8 cellular contexts compared by ENCODE assay signal in genomic region chr7:87219545-87220025, GRCh38. TPM values are rescaled to one million over a fixed set of nuclear protein-coding genes. Genes with fewer than 3 reads are reported as not detected.
A peak's percentile ranks its signal among the peaks of the same experiment; 100 is the strongest.
DNase-seq lines count a peak whose midpoint lies in the region; ATAC-seq and TF ChIP-seq lines count a peak whose summit lies in the region.

TMEM243 (minus strand) TSS chr7:87219732; CDS start chr7:87219503, 229 bp downstream.

- H3K4me3 ChIP-seq in SJSA1 (peak within 1 kb of the TSS; percentile 72), osteoblast (ENCODE audit: insufficient read depth, low read length) (peak within 1 kb of the TSS; percentile 97), thoracic aorta (peak within 1 kb of the TSS; percentile 93)

- ATAC-seq in GM21367 (IDR thresholded peaks at IDR 0.05; ENCODE audit: unreplicated experiment) (peak; percentile 44), thoracic aorta (ENCODE audit: insufficient number of reproducible peaks, low FRiP score, low read depth) (peak; percentile 37)

- H3K4me1 ChIP-seq in SJSA1 (replicated peaks) (peaks cover 36% of the 10 kb centered on the region), osteoblast (ENCODE audit: insufficient read depth, low read length) (peaks cover 19% of the 10 kb centered on the region), thoracic aorta (ENCODE audit: control insufficient read depth in 1 of 2, low read depth in 2 of 2) (peaks cover 14 to 24% of the 10 kb centered on the region in 2 donors)

- H3K27ac ChIP-seq in SJSA1 (peak within 1 kb of the TSS; percentile 55), osteoblast (ENCODE audit: low read depth, low read length) (peak within 1 kb of the TSS; percentile 80), thoracic aorta (peak within 1 kb of the TSS; percentile 79 to 89)

- TF ChIP-seq CTCF in osteoblast (IDR thresholded peaks at IDR 0.05; ENCODE audit: extremely low read depth, low read depth, low read length), result no peak
- TF ChIP-seq CTCF in thoracic aorta (IDR thresholded peaks at IDR 0.05), result peak; percentile 26

- peak within 1 kb of the TSS; percentile 98 for H2AFZ ChIP-seq in osteoblast (ENCODE audit: low read length)

- H3K36me3 ChIP-seq in SJSA1 (peaks cover 28% of the 10 kb centered on the region), osteoblast (ENCODE audit: insufficient read depth, low read length) (no peaks in the 10 kb centered on the region), thoracic aorta (no peaks in the 10 kb centered on the region)

- H3K4me2 ChIP-seq in osteoblast (ENCODE audit: insufficient read depth, low read length), result peak within 1 kb of the TSS; percentile 97

- H3K9me3 ChIP-seq in SJSA1 (replicated peaks), result no peaks in the 10 kb centered on the region
- no peaks in the 10 kb centered on the region for H3K9me3 ChIP-seq in osteoblast (ENCODE audit: low read depth, low read length)
- H3K9me3 ChIP-seq in thoracic aorta, result no peaks in the 10 kb centered on the region

- DNase-seq in DMS 273 treated with DMSO at 0.1 percent for 48 hours (lab: John Stamatoyannopoulos, UW) (peak; percentile 34), HT1080 (ENCODE audit: low read depth) (peak; percentile 71), SJSA1 (ENCODE audit: low read depth in 1 of 2, low spot score in 2 of 2) (peak in 1 of 2 experiments; percentile 77), germinal center (ENCODE audit: low spot score) (peak; percentile 89), osteoblast (ENCODE audit: insufficient read length, low spot score, missing footprints) (peak; percentile 90), thoracic aorta (ENCODE audit: low spot score) (peak; percentile 13)
- peak; percentile 85 for DNase-seq in activated naive CD4-positive, alpha-beta T cell treated with Interleukin-2 at 50 U/mL for 16 hours

- H3K79me2 ChIP-seq in osteoblast (ENCODE audit: insufficient read depth, low read length), result peaks cover 50% of the 10 kb centered on the region

- peaks cover 13% of the 10 kb centered on the region for H4K20me1 ChIP-seq in osteoblast (ENCODE audit: insufficient read depth, low read length)

- H3K27me3 ChIP-seq in SJSA1 (replicated peaks) (no peaks in the 10 kb centered on the region), osteoblast (ENCODE audit: insufficient read depth, low read length) (peaks cover 4% of the 10 kb centered on the region), thoracic aorta (replicated peaks; ENCODE audit: insufficient read depth) (no peaks in the 10 kb centered on the region)

RNA-seq across cellular contexts. Expression of gene TMEM243, which starts in this region (rescaled TPM):
- 33.0 and 34.4 TPM in 2 replicates for total RNA-seq in HT1080 (2014; rRNA removed; shearing (Covaris generic))
- polyA plus RNA-seq in HT1080 (2015; cell fraction: cytosol; rRNA removed), result 39.0 and 41.0 TPM in 2 replicates
- polyA plus RNA-seq in HT1080 (2015; cell fraction: nucleus; rRNA removed), result 32.2 and 33.0 TPM in 2 replicates
- total RNA-seq in SJSA1 (2014; rRNA removed; shearing (Covaris generic)), result 69.9 and 104 TPM in 2 replicates
- total RNA-seq in osteoblast, result 31.2 and 35.5 TPM in 2 replicates
- 10 to 100 TPM; 30.6 to 31.3 TPM for total RNA-seq in thoracic aorta
